17 cellular contexts compared by ENCODE assay signal in the genomic region with DNA sequence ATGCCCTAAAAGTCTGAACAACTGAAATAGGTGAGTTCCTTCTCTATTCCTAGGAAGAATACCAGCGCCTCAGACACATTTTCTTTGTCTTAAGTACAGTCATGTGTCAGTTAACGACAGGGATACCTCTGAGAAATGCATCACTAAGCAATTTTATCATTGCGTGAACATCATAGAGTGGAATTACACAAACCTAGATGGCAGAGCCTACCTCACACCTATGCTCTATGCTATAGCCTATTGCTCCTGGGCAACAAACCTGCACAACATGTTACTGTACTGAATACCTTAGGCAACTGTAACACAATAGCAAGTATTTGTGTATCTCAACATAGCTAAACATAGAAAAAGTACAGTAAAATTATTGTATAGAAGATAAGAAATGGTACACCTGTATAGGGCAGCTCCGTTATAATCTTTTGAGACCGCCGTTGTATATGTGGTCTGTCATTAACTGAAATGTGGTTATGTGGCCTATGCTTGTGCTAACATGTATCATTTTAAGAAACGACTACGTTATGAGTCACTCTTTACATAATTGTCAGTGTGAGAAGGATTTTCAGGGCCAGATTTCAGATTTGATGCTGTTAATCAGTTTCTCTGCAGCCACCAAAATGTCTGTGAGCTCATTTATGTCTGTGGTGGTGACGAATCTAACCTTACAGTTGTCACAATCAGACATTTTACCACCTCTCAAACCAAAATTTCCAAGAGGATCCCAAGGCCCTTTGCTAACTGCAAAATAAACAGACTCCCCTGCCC.
DNase-seq lines count a peak whose midpoint lies in the region; ATAC-seq, FAIRE-seq and TF ChIP-seq lines count a peak whose summit lies in the region.
"Had no signal": no experiment of that assay in that cellular context is flagged by ENCODE, and none has a peak within 500 bp of the region (broad histone marks: within the 10 kb centered on the region; RNA-seq: fewer than 3 reads in every experiment).

No MANE protein-coding gene starts in this region.

- H3K9me3 Mint-ChIP-seq in MCF 10A (ENCODE audit: unreplicated experiment): no peaks in the 10 kb centered on the region
- no peaks in the 10 kb centered on the region for H3K9me3 Mint-ChIP-seq in activated naive CD8-positive, alpha-beta T cell treated with anti-CD3 and anti-CD28 coated beads for 36 hours
- H3K9me3 Mint-ChIP-seq: activated naive CD4-positive, alpha-beta T cell treated with anti-CD3 and anti-CD28 coated beads, Interleukin-2, amount 10 ng/mL, durations not matched to agents 7 days and 5 days; neural crest cell had no signal

- TF ChIP-seq CTCF in MCF 10A (IDR thresholded peaks at IDR 0.05; ENCODE audit: unreplicated experiment) (no peak), breast epithelium (IDR thresholded peaks at IDR 0.05) (no peak)

- intact Hi-C loops in MCF 10A (cut with micrococcal nuclease): no loop called here
- intact Hi-C loops in breast epithelium (cut with DNase I; ENCODE audit: low total_unique reads): no loop called here

- H3K27me3 Mint-ChIP-seq in MCF 10A (ENCODE audit: insufficient read depth, unreplicated experiment): no peaks in the 10 kb centered on the region
- peaks cover 20% of the 10 kb centered on the region for H3K27me3 Mint-ChIP-seq in activated naive CD8-positive, alpha-beta T cell treated with anti-CD3 and anti-CD28 coated beads for 36 hours

- no peak overlapping the region for H3K27ac Mint-ChIP-seq in MCF 10A (ENCODE audit: low read depth, unreplicated experiment)
- peak overlapping the region; percentile 43 for H3K27ac Mint-ChIP-seq in activated naive CD8-positive, alpha-beta T cell treated with anti-CD3 and anti-CD28 coated beads for 36 hours
- H3K27ac Mint-ChIP-seq: activated naive CD4-positive, alpha-beta T cell treated with anti-CD3 and anti-CD28 coated beads, Interleukin-2, amount 10 ng/mL, durations not matched to agents 7 days and 5 days had no signal

- H3K4me3 Mint-ChIP-seq in MCF 10A (ENCODE audit: unreplicated experiment): no peak overlapping the region
- H3K4me3 Mint-ChIP-seq in activated naive CD8-positive, alpha-beta T cell treated with anti-CD3 and anti-CD28 coated beads for 36 hours: no peak overlapping the region
- H3K4me3 Mint-ChIP-seq: activated naive CD4-positive, alpha-beta T cell treated with anti-CD3 and anti-CD28 coated beads, Interleukin-2, amount 10 ng/mL, durations not matched to agents 7 days and 5 days; neural crest cell had no signal

- ATAC-seq in HG03558 (IDR thresholded peaks at IDR 0.05; ENCODE audit: extremely low read depth, unreplicated experiment): peak; percentile 58

- no TSS peak for BruUV-seq in MCF 10A (replicated peaks; lab: Mats Ljungman, UMichigan)

- no peaks in the 10 kb centered on the region for H3K36me3 ChIP-seq in breast epithelium
- H3K36me3 ChIP-seq: BE2C, HAP-1 had no signal

- H3K4me1 Mint-ChIP-seq in MCF 10A (ENCODE audit: insufficient read depth, unreplicated experiment): peaks cover 5% of the 10 kb centered on the region
- peaks cover 16% of the 10 kb centered on the region for H3K4me1 Mint-ChIP-seq in activated naive CD8-positive, alpha-beta T cell treated with anti-CD3 and anti-CD28 coated beads for 36 hours
- H3K4me1 Mint-ChIP-seq: activated naive CD4-positive, alpha-beta T cell treated with anti-CD3 and anti-CD28 coated beads, Interleukin-2, amount 10 ng/mL, durations not matched to agents 7 days and 5 days had no signal

- H3K27ac ChIP-seq in breast epithelium: no peak overlapping the region

- no peak for TF ChIP-seq POLR2A in breast epithelium (IDR thresholded peaks at IDR 0.05)

- POLR2A ChIA-PET in MCF 10A (lab: Yijun Ruan, JAX): interaction anchor here (0.6 to 4.0 kb wide), 12 partner anchors 8 to 747 kb away, joined by 3 to 18 read pairs (median 4); a partner anchor contains a TSS

- peak; percentile 88 for FAIRE-seq in urothelium cell line (lab: Jason Lieb, UNC)
- FAIRE-seq: endometrium had no signal

- H3K36me3 Mint-ChIP-seq in MCF 10A (ENCODE audit: insufficient read depth, unreplicated experiment): no peaks in the 10 kb centered on the region
- H3K36me3 Mint-ChIP-seq in activated naive CD8-positive, alpha-beta T cell treated with anti-CD3 and anti-CD28 coated beads for 36 hours: no peaks in the 10 kb centered on the region
- H3K36me3 Mint-ChIP-seq: activated naive CD4-positive, alpha-beta T cell treated with anti-CD3 and anti-CD28 coated beads, Interleukin-2, amount 10 ng/mL, durations not matched to agents 7 days and 5 days had no signal

- no peaks in the 10 kb centered on the region for H3K27me3 ChIP-seq in breast epithelium
- H3K27me3 ChIP-seq: BE2C had no signal

- no peaks in the 10 kb centered on the region for H3K9me3 ChIP-seq in breast epithelium
- H3K9me3 ChIP-seq: BE2C, HAP-1 had no signal

- CTCF ChIA-PET in MCF 10A (lab: Yijun Ruan, JAX): interaction anchor here (0.6 to 2.6 kb wide), 4 partner anchors 9 to 66 kb away, joined by 3 to 11 read pairs (median 6); a partner anchor contains a TSS

- H3K4me3 ChIP-seq in breast epithelium: no peak overlapping the region
- H3K4me3 ChIP-seq: HAP-1 had no signal

- H3K4me1 ChIP-seq in breast epithelium: no peaks in the 10 kb centered on the region
- H3K4me1 ChIP-seq: BE2C, HAP-1 had no signal

- DNase-seq in MCF 10A (ENCODE audit: unreplicated experiment): peak; percentile 74
- no peak for DNase-seq in breast epithelium (ENCODE audit: low spot score in 2 of 2)
- no peak for DNase-seq in activated naive CD8-positive, alpha-beta T cell treated with anti-CD3 and anti-CD28 coated beads for 36 hours
- DNase-seq in urothelium cell line (ENCODE audit: low spot score): peak; percentile 62
- no peak for DNase-seq in NCI-H187 treated with DMSO at 0.1 percent for 48 hours (lab: John Stamatoyannopoulos, UW)
- no peak for DNase-seq in D341Med (ENCODE audit: low spot score)
- DNase-seq in AG20443 (ENCODE audit: low spot score): no peak
- DNase-seq: activated naive CD4-positive, alpha-beta T cell treated with anti-CD3 and anti-CD28 coated beads, Interleukin-2, amount 10 ng/mL, durations not matched to agents 7 days and 5 days; BE2C; KBM-7; NCI-H748 treated with DMSO at 0.1 percent for 48 hours; stimulated activated CD4-positive, alpha-beta T cell treated with anti-CD3 and anti-CD28 coated beads, Interleukin-2, amount 100 ng/mL, for 24 hours; substantia nigra had no signal

Comparison
In these comparisons a context has a peak if more than half of its experiments do, and no peak if none do; other contexts are left out.
1. DNase-seq: peak in MCF 10A (single experiment) and urothelium cell line (single experiment); none in breast epithelium (0 of 2), activated naive CD8-positive, alpha-beta T cell treated with anti-CD3 and anti-CD28 coated beads for 36 hours (single experiment), NCI-H187 treated with DMSO at 0.1 percent for 48 hours (single experiment), D341Med (single experiment) and AG20443 (single experiment).